Comparison of ENCODE assay signal across 8 cellular contexts in the genomic region with DNA sequence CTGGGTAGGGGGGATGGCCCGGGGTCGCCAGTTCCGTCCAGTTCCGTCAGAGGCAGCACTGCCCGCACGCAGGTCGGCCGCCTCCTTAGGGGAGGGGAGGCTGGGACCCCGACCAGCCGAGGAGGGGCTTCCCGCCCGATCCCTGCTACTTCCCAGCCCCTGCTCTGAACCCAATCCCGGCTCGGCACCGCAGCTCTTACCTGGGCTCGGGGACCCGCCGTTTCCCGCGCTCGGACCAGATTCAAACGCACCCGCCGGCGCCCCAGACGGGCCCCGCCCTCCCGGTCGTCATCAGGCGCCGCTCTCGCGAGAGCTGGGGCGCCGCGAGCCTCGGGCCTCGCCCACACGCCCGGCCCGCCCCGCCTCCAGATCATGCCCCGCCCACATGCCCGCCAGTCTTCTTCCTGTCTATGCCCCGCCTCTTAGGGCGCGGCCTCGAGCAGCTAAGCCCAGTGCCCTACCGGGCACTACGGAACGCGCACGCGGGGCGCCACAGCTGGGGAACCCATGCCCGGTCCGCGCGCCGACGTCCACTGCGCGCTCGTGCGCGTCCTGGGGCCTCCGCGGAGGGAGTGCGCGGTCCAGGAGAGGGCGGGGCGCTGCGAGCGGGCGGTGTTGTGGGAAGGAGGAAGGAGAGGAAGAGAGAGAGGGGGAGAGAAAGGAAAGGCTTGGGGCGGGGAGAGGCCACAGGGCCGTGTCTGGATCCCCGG. TPM values are rescaled to one million over a fixed set of nuclear protein-coding genes. Genes with fewer than 3 reads are reported as not detected.
DNase-seq lines count a peak whose midpoint lies in the region; ATAC-seq, FAIRE-seq and TF ChIP-seq lines count a peak whose summit lies in the region.

A gene with protein sequence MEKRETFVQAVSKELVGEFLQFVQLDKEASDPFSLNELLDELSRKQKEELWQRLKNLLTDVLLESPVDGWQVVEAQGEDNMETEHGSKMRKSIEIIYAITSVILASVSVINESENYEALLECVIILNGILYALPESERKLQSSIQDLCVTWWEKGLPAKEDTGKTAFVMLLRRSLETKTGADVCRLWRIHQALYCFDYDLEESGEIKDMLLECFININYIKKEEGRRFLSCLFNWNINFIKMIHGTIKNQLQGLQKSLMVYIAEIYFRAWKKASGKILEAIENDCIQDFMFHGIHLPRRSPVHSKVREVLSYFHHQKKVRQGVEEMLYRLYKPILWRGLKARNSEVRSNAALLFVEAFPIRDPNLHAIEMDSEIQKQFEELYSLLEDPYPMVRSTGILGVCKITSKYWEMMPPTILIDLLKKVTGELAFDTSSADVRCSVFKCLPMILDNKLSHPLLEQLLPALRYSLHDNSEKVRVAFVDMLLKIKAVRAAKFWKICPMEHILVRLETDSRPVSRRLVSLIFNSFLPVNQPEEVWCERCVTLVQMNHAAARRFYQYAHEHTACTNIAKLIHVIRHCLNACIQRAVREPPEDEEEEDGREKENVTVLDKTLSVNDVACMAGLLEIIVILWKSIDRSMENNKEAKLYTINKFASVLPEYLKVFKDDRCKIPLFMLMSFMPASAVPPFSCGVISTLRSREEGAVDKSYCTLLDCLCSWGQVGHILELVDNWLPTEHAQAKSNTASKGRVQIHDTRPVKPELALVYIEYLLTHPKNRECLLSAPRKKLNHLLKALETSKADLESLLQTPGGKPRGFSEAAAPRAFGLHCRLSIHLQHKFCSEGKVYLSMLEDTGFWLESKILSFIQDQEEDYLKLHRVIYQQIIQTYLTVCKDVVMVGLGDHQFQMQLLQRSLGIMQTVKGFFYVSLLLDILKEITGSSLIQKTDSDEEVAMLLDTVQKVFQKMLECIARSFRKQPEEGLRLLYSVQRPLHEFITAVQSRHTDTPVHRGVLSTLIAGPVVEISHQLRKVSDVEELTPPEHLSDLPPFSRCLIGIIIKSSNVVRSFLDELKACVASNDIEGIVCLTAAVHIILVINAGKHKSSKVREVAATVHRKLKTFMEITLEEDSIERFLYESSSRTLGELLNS (minus strand): TSS at position 281 of the 710 bp plus-strand sequence. CDS start 2,905 bp downstream, outside the sequence.

- H3K27me3 Mint-ChIP-seq in Caco-2 (ENCODE audit: insufficient read depth, unreplicated experiment) = no peaks in the 10 kb centered on the region
- no peaks in the 10 kb centered on the region for H3K27me3 Mint-ChIP-seq in activated CD8-positive, alpha-beta memory T cell treated with anti-CD3 and anti-CD28 coated beads, Interleukin-2, amount 10 ng/mL, durations not matched to agents 7 days and 5 days

- H3K27ac Mint-ChIP-seq in Caco-2 (ENCODE audit: unreplicated experiment) = peak within 1 kb of the TSS; percentile 88
- H3K27ac Mint-ChIP-seq in activated CD8-positive, alpha-beta memory T cell treated with anti-CD3 and anti-CD28 coated beads, Interleukin-2, amount 10 ng/mL, durations not matched to agents 7 days and 5 days = peak within 1 kb of the TSS; percentile 89

- H3K36me3 Mint-ChIP-seq in Caco-2 (ENCODE audit: insufficient read depth, unreplicated experiment) = peaks cover 21% of the 10 kb centered on the region
- peaks cover 48% of the 10 kb centered on the region for H3K36me3 Mint-ChIP-seq in activated CD8-positive, alpha-beta memory T cell treated with anti-CD3 and anti-CD28 coated beads, Interleukin-2, amount 10 ng/mL, durations not matched to agents 7 days and 5 days

- no peaks in the 10 kb centered on the region for H3K27me3 ChIP-seq in Caco-2 (replicated peaks; ENCODE audit: control insufficient read depth, insufficient read depth, low read length)
- no peaks in the 10 kb centered on the region for H3K27me3 ChIP-seq in endocrine pancreas (ENCODE audit: control insufficient read depth, insufficient read depth, low read length)

- H3K9me3 ChIP-seq in Caco-2 = peaks cover 8% of the 10 kb centered on the region; the same call in 1 of the 2 replicates
- no peaks in the 10 kb centered on the region for H3K9me3 ChIP-seq in endocrine pancreas (ENCODE audit: control insufficient read depth, low read length)

- peak within 1 kb of the TSS; percentile 87 for H3K4me3 Mint-ChIP-seq in Caco-2 (ENCODE audit: unreplicated experiment)
- peak within 1 kb of the TSS; percentile 81 for H3K4me3 Mint-ChIP-seq in activated CD8-positive, alpha-beta memory T cell treated with anti-CD3 and anti-CD28 coated beads, Interleukin-2, amount 10 ng/mL, durations not matched to agents 7 days and 5 days

- H3K36me3 ChIP-seq in Caco-2 (ENCODE audit: control insufficient read depth, insufficient read depth, low read length) = no peaks in the 10 kb centered on the region
- H3K36me3 ChIP-seq in endocrine pancreas (ENCODE audit: control insufficient read depth, insufficient read depth, low read length) = no peaks in the 10 kb centered on the region

- intact Hi-C loops in Caco-2 (cut with micrococcal nuclease; ENCODE audit: unreplicated experiment) = loop anchor here (1.0 to 10.0 kb wide), 5 partner anchors 56 to 272 kb away; a partner anchor contains a TSS

- H3K9ac ChIP-seq in endocrine pancreas (ENCODE audit: control insufficient read depth, insufficient read depth, low read length) = peak within 1 kb of the TSS; percentile 73

- H3K4me1 ChIP-seq in Caco-2 (peaks cover 12% of the 10 kb centered on the region), endocrine pancreas (ENCODE audit: control insufficient read depth, insufficient read depth, low read length) (no peaks in the 10 kb centered on the region)

- peak; percentile 98 for ATAC-seq in GM21367 (IDR thresholded peaks at IDR 0.05; ENCODE audit: unreplicated experiment)
- ATAC-seq in activated CD8-positive, alpha-beta memory T cell treated with anti-CD3 and anti-CD28 coated beads, Interleukin-2, amount 10 ng/mL, durations not matched to agents 7 days and 5 days = peak; percentile 97

- DNase-seq in Caco-2 = peak; percentile 98
- DNase-seq in HTR-8/SVneo (ENCODE audit: insufficient read length, low spot score) = peak; percentile 92
- peak; percentile 89 for DNase-seq in NOMO-1 treated with dmso at 0.1 percent for 144 hours (lab: John Stamatoyannopoulos, UW; ENCODE audit: unreplicated experiment)
- DNase-seq in activated CD8-positive, alpha-beta memory T cell treated with anti-CD3 and anti-CD28 coated beads, Interleukin-2, amount 10 ng/mL, durations not matched to agents 7 days and 5 days = peak; percentile 98
- DNase-seq in mesenteric fat pad (ENCODE audit: low spot score) = peak; percentile 98
- peak; percentile 96 for DNase-seq in stimulated activated CD8-positive, alpha-beta memory T cell treated with anti-CD3 and anti-CD28 coated beads, Interleukin-15, amount 100 ng/mL, for 24 hours (ENCODE audit: low read depth)

- peak; percentile 89 for FAIRE-seq in HTR-8/SVneo (lab: Jason Lieb, UNC)

- CTCF ChIA-PET in Caco-2 (lab: Charles Lee) = interaction anchor here (0.6 to 1.1 kb wide), 4 partner anchors 9 to 272 kb away, joined by 3 to 5 read pairs (median 4); no protein-coding TSS in a partner anchor
- CTCF ChIA-PET in activated CD8-positive, alpha-beta memory T cell treated with anti-CD3 and anti-CD28 coated beads, Interleukin-2, amount 10 ng/mL, durations not matched to agents 7 days and 5 days (lab: Charles Lee) = interaction anchor here (0.8 to 4.4 kb wide), 12 partner anchors 9 to 272 kb away, joined by 3 to 24 read pairs (median 3); a partner anchor contains a TSS

- peaks cover 24% of the 10 kb centered on the region for H3K4me1 Mint-ChIP-seq in Caco-2 (ENCODE audit: low read depth, unreplicated experiment)
- peaks cover 49% of the 10 kb centered on the region for H3K4me1 Mint-ChIP-seq in activated CD8-positive, alpha-beta memory T cell treated with anti-CD3 and anti-CD28 coated beads, Interleukin-2, amount 10 ng/mL, durations not matched to agents 7 days and 5 days

- peak; percentile 19 to 20 for TF ChIP-seq CTCF in Caco-2 (IDR thresholded peaks at IDR 0.05; ENCODE audit: insufficient read depth in 1 of 2, low read depth in 1 of 2, low read length in 1 of 2, severe bottlenecking in 1 of 2, unreplicated experiment in 1 of 2)

- H3K4me3 ChIP-seq in Caco-2 (ENCODE audit: low read depth, low read length) (peak within 1 kb of the TSS; percentile 99), endocrine pancreas (ENCODE audit: control insufficient read depth, insufficient read depth, low read length) (peak within 1 kb of the TSS; percentile 76)

- BruUV-seq in Caco-2 (replicated peaks; lab: Mats Ljungman, UMichigan) = no TSS peak

- POLR2A ChIA-PET in Caco-2 (lab: Charles Lee) = interaction anchor here (0.5 to 1.2 kb wide), 6 partner anchors 15 to 205 kb away, joined by 3 to 17 read pairs (median 6); no protein-coding TSS in a partner anchor

- H3K9me3 Mint-ChIP-seq in Caco-2 (ENCODE audit: unreplicated experiment) = no peaks in the 10 kb centered on the region
- H3K9me3 Mint-ChIP-seq in activated CD8-positive, alpha-beta memory T cell treated with anti-CD3 and anti-CD28 coated beads, Interleukin-2, amount 10 ng/mL, durations not matched to agents 7 days and 5 days (ENCODE audit: low read depth) = peaks cover 6% of the 10 kb centered on the region

RNA-seq across cellular contexts. Expression of the gene that starts here (rescaled TPM):
- 67.3 and 67.6 TPM in 2 replicates for total RNA-seq in Caco-2 (2022)
- total RNA-seq in activated CD8-positive, alpha-beta memory T cell treated with anti-CD3 and anti-CD28 coated beads, Interleukin-2, amount 10 ng/mL, durations not matched to agents 7 days and 5 days = 100 to 1,000 TPM; 146 to 182 TPM
- 4.7 TPM for total RNA-seq in mesenteric fat pad

Comparison
In these comparisons a context has a peak if more than half of its experiments do, and no peak if none do; other contexts are left out.
1. Peak in every context shown above with its lines: DNase-seq, ATAC-seq and H3K4me3 ChIP-seq.
2. RNA of the gene that starts here (total RNA-seq): 146 to 182 TPM in activated CD8-positive, alpha-beta memory T cell treated with anti-CD3 and anti-CD28 coated beads, Interleukin-2, amount 10 ng/mL, durations not matched to agents 7 days and 5 days and 67.3 to 67.6 TPM in Caco-2; 4.7 TPM in mesenteric fat pad (single experiment); every median in the first group is over 10 times any median in the second.